In genomic region chr2:101768480-101769077, GRCh38 we compare ENCODE assay signal across 11 cellular contexts.
A peak's percentile ranks its signal among the peaks of the same experiment; 100 is the strongest.
DNase-seq lines count a peak whose midpoint lies in the region; TF ChIP-seq lines count a peak whose summit lies in the region.
"Had no signal": no experiment of that assay in that cellular context is flagged by ENCODE, and none has a peak within 500 bp of the region (broad histone marks: within the 10 kb centered on the region; RNA-seq: fewer than 3 reads in every experiment).

No MANE protein-coding gene starts in this region.

- TF ChIP-seq CTCF in DOHH2 (IDR thresholded peaks at IDR 0.05; ENCODE audit: low read depth, low read length, poor library complexity, severe bottlenecking): no peak
- no peak for TF ChIP-seq CTCF in OCI-LY1 (IDR thresholded peaks at IDR 0.05; ENCODE audit: low read length)

- H3K9me2 ChIP-seq in DOHH2 (replicated peaks; ENCODE audit: control insufficient read depth, low read length) (no peaks in the 10 kb centered on the region), OCI-LY1 (ENCODE audit: low read depth, low read length) (no peaks in the 10 kb centered on the region)

- H3K27ac ChIP-seq in DOHH2 (ENCODE audit: low read depth, low read length): no peak overlapping the region
- H3K27ac ChIP-seq in OCI-LY1 (ENCODE audit: low read depth, low read length, poor library complexity, severe bottlenecking): no peak overlapping the region

- H2AFZ ChIP-seq in OCI-LY1 (ENCODE audit: low read length): no peak overlapping the region

- H3K27me3 ChIP-seq in DOHH2 (ENCODE audit: control insufficient read depth, low read length): no peaks in the 10 kb centered on the region
- H3K27me3 ChIP-seq in OCI-LY1 (ENCODE audit: insufficient read depth, low read length): no peaks in the 10 kb centered on the region
- no peaks in the 10 kb centered on the region for H3K27me3 ChIP-seq in endocrine pancreas (ENCODE audit: control insufficient read depth, insufficient read depth, low read length)
- no peaks in the 10 kb centered on the region for H3K27me3 ChIP-seq in MG63

- H4K20me1 ChIP-seq in DOHH2 (ENCODE audit: control insufficient read depth, insufficient read depth, low read depth, low read length) (peaks cover 66% of the 10 kb centered on the region), OCI-LY1 (ENCODE audit: insufficient read depth, low read length) (no peaks in the 10 kb centered on the region)

- peaks cover 72% of the 10 kb centered on the region for H3K4me1 ChIP-seq in DOHH2 (ENCODE audit: control insufficient read depth, low read length)
- peaks cover 76% of the 10 kb centered on the region for H3K4me1 ChIP-seq in OCI-LY1 (ENCODE audit: insufficient read depth, low read length, severe bottlenecking)
- H3K4me1 ChIP-seq in endocrine pancreas (ENCODE audit: control insufficient read depth, insufficient read depth, low read length): peaks cover 37% of the 10 kb centered on the region

- DNase-seq in pons (ENCODE audit: low spot score) (peak; percentile 76), MG63 (no peak), NCI-H1417 (lab: John Stamatoyannopoulos, UW) (no peak), hippocampal formation (lab: John Stamatoyannopoulos, UW) (no peak)
- DNase-seq: activated T-cell treated with anti-CD3 and anti-CD28 coated beads, Interleukin-2, amount 50 U/mL, for 48 hours; DMS79; left colon; NCI-H1417 treated with DMSO at 0.1 percent for 48 hours had no signal

- H3K9ac ChIP-seq in OCI-LY1 (ENCODE audit: low read length) (no peak overlapping the region), endocrine pancreas (ENCODE audit: control insufficient read depth, insufficient read depth, low read length) (no peak overlapping the region)

- no peaks in the 10 kb centered on the region for H3K9me3 ChIP-seq in DOHH2 (ENCODE audit: control insufficient read depth, insufficient read depth, low read length)
- no peaks in the 10 kb centered on the region for H3K9me3 ChIP-seq in OCI-LY1 (ENCODE audit: low read length)
- no peaks in the 10 kb centered on the region for H3K9me3 ChIP-seq in endocrine pancreas (ENCODE audit: control insufficient read depth, low read length)
- H3K9me3 ChIP-seq in MG63: no peaks in the 10 kb centered on the region

- H3K79me2 ChIP-seq in DOHH2 (ENCODE audit: control insufficient read depth, low read length) (peaks cover 100% of the 10 kb centered on the region), OCI-LY1 (ENCODE audit: insufficient read depth, low read length) (peaks cover 81% of the 10 kb centered on the region)

- H3K36me3 ChIP-seq in DOHH2 (ENCODE audit: control insufficient read depth, low read length): peaks cover 10% of the 10 kb centered on the region
- H3K36me3 ChIP-seq in OCI-LY1 (ENCODE audit: insufficient read depth, low read length): no peaks in the 10 kb centered on the region
- H3K36me3 ChIP-seq in endocrine pancreas (ENCODE audit: control insufficient read depth, insufficient read depth, low read length): no peaks in the 10 kb centered on the region
- no peaks in the 10 kb centered on the region for H3K36me3 ChIP-seq in MG63

- H3K4me3 ChIP-seq in DOHH2 (ENCODE audit: low read length) (no peak overlapping the region), OCI-LY1 (ENCODE audit: low read depth, low read length, poor library complexity, severe bottlenecking) (no peak overlapping the region), endocrine pancreas (ENCODE audit: control insufficient read depth, insufficient read depth, low read length) (peak overlapping the region; percentile 20), MG63 (no peak overlapping the region)

- H3K4me2 ChIP-seq in DOHH2 (ENCODE audit: low read length) (peak overlapping the region; percentile 46; the same call in 1 of the 2 replicates), OCI-LY1 (ENCODE audit: low read length) (peak overlapping the region; percentile 22; the same call in 1 of the 2 replicates)

- H3F3A ChIP-seq in DOHH2 (ENCODE audit: control insufficient read depth, insufficient read depth): no peaks in the 10 kb centered on the region
- no peaks in the 10 kb centered on the region for H3F3A ChIP-seq in OCI-LY1 (ENCODE audit: insufficient read depth, low read length)
